In the genomic region with DNA sequence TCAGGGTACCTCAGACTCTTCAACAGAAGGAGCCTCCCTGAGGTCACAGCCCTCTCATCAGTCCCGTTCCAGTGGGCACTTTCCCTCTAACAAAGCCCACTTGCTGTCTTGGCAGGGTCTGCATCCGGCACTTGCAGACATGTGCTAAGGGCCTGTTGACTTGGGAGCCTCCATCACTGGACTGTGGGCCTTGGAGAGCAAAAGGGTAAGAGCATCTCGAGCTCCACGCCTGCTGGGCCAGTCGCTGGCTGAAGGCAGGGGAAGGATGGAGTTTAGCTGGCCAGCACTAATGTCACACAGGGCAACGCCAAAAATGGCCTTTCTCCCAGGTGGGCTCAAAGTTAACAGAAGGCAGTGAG, we compare ENCODE assay signal across 11 cellular contexts. TPM values are rescaled to one million over a fixed set of nuclear protein-coding genes. Genes with fewer than 3 reads are reported as not detected.
A peak's percentile ranks its signal among the peaks of the same experiment; 100 is the strongest.
DNase-seq lines count a peak whose midpoint lies in the region; ATAC-seq and TF ChIP-seq lines count a peak whose summit lies in the region.
"Had no signal": no experiment of that assay in that cellular context is flagged by ENCODE, and none has a peak within 500 bp of the region (broad histone marks: within the 10 kb centered on the region; RNA-seq: fewer than 3 reads in every experiment).

No MANE protein-coding gene starts in this region.

- 78% methylated on average over 6 of the region's 6 CpGs; no CpG with 5 or more reads in 1 of the 2 donors for WGBS in transverse colon (ENCODE audit: low coverage in 1 of 2), 2 donors

- H3K27me3 ChIP-seq in transverse colon, result no peaks in the 10 kb centered on the region
- H3K27me3 ChIP-seq: uterus had no signal

- H3K9me3 Mint-ChIP-seq in activated T-helper 2 cell treated with anti-CD3 and anti-CD28 coated beads, Interferon-gamma antibody, Interleukin-2, Interleukin-4, amounts not matched to agents 10 μg/mL and 5 μg/mL and 100 μg/mL, durations not matched to agents 14 hours and 24 hours and 36 hours, result no peaks in the 10 kb centered on the region
- no peaks in the 10 kb centered on the region for H3K9me3 Mint-ChIP-seq in immature natural killer cell
- H3K9me3 Mint-ChIP-seq in stimulated activated naive B cell treated with anti-CD40 and anti-IgM and Interleukin-4, amounts not matched to agents 10 μg/mL and 1 μg/mL and 100 μg/mL, for 72 hours, result no peaks in the 10 kb centered on the region

- peaks cover 14 to 26% (median 18%) of the 10 kb centered on the region in 4 donors for H3K4me1 ChIP-seq in transverse colon

- intact Hi-C loops in activated T-helper 2 cell treated with anti-CD3 and anti-CD28 coated beads, Interferon-gamma antibody, Interleukin-2, Interleukin-4, amounts not matched to agents 10 μg/mL and 5 μg/mL and 100 μg/mL, durations not matched to agents 14 hours and 24 hours and 36 hours (cut with micrococcal nuclease), result loop anchor here (5.0 kb wide), 2 partner anchors 124 to 171 kb away; a partner anchor contains a TSS
- intact Hi-C loops in transverse colon (cut with DNase I; ENCODE audit: low total_unique reads), result no loop called here

- ATAC-seq in stimulated activated naive B cell treated with anti-CD40 and anti-IgM and Interleukin-4, amounts not matched to agents 10 μg/mL and 1 μg/mL and 100 μg/mL, for 72 hours (replicated peaks), result no peak
- no peak for ATAC-seq in GM18907 (IDR thresholded peaks at IDR 0.05; ENCODE audit: unreplicated experiment)
- ATAC-seq: activated CD8-positive, alpha-beta memory T cell treated with anti-CD3 and anti-CD28 coated beads, Interleukin-2, amount 10 ng/mL, durations not matched to agents 7 days and 5 days had no signal

- H3K36me3 Mint-ChIP-seq in activated T-helper 2 cell treated with anti-CD3 and anti-CD28 coated beads, Interferon-gamma antibody, Interleukin-2, Interleukin-4, amounts not matched to agents 10 μg/mL and 5 μg/mL and 100 μg/mL, durations not matched to agents 14 hours and 24 hours and 36 hours (ENCODE audit: low read depth), result peaks cover 18% of the 10 kb centered on the region
- peaks cover 4 to 9% (median 5%) of the 10 kb centered on the region in 3 donors for H3K36me3 Mint-ChIP-seq in immature natural killer cell
- H3K36me3 Mint-ChIP-seq in stimulated activated naive B cell treated with anti-CD40 and anti-IgM and Interleukin-4, amounts not matched to agents 10 μg/mL and 1 μg/mL and 100 μg/mL, for 72 hours, result peaks cover 8 to 9% of the 10 kb centered on the region in 2 donors

- no peaks in the 10 kb centered on the region for H3K27me3 Mint-ChIP-seq in activated T-helper 2 cell treated with anti-CD3 and anti-CD28 coated beads, Interferon-gamma antibody, Interleukin-2, Interleukin-4, amounts not matched to agents 10 μg/mL and 5 μg/mL and 100 μg/mL, durations not matched to agents 14 hours and 24 hours and 36 hours (ENCODE audit: low read depth)
- peaks cover 4 to 11% (median 6%) of the 10 kb centered on the region in 3 donors for H3K27me3 Mint-ChIP-seq in immature natural killer cell (ENCODE audit: low read depth in 3 of 3)
- no peaks in the 10 kb centered on the region for H3K27me3 Mint-ChIP-seq in stimulated activated naive B cell treated with anti-CD40 and anti-IgM and Interleukin-4, amounts not matched to agents 10 μg/mL and 1 μg/mL and 100 μg/mL, for 72 hours
- H3K27me3 Mint-ChIP-seq: activated CD8-positive, alpha-beta memory T cell treated with anti-CD3 and anti-CD28 coated beads, Interleukin-2, amount 10 ng/mL, durations not matched to agents 7 days and 5 days had no signal

- peaks cover 0 to 6% (median 1%) of the 10 kb centered on the region in 4 donors for H3K36me3 ChIP-seq in transverse colon
- H3K36me3 ChIP-seq: uterus had no signal

- no peaks in the 10 kb centered on the region for H3K9me3 ChIP-seq in transverse colon
- H3K9me3 ChIP-seq: uterus had no signal

- H3K27ac ChIP-seq in transverse colon, result peak overlapping the region in 1 of 4 donors; percentile 97

- peak overlapping the region; percentile 14 for H3K27ac Mint-ChIP-seq in activated T-helper 2 cell treated with anti-CD3 and anti-CD28 coated beads, Interferon-gamma antibody, Interleukin-2, Interleukin-4, amounts not matched to agents 10 μg/mL and 5 μg/mL and 100 μg/mL, durations not matched to agents 14 hours and 24 hours and 36 hours
- H3K27ac Mint-ChIP-seq in immature natural killer cell, result peak overlapping the region; percentile 17 to 82 (median 53)
- peak overlapping the region; percentile 72 for H3K27ac Mint-ChIP-seq in stimulated activated naive B cell treated with anti-CD40 and anti-IgM and Interleukin-4, amounts not matched to agents 10 μg/mL and 1 μg/mL and 100 μg/mL, for 72 hours
- H3K27ac Mint-ChIP-seq: activated CD8-positive, alpha-beta memory T cell treated with anti-CD3 and anti-CD28 coated beads, Interleukin-2, amount 10 ng/mL, durations not matched to agents 7 days and 5 days had no signal

- TF ChIP-seq POLR2A in transverse colon (IDR thresholded peaks at IDR 0.05), result no peak

- H3K4me3 ChIP-seq in transverse colon, result no peak overlapping the region

- in situ Hi-C loops in transverse colon (cut with MboI; ENCODE audit: low pct_ligation_motif_present in 1 of 4, low pct_unique_long_range_greater_than_20kb in 1 of 4, low sequenced_read_pairs in 3 of 4), result loop anchor here in 1 of 4 donors (25.0 kb wide), 1 partner anchor 156 kb away; no protein-coding TSS in a partner anchor

- peak overlapping the region; percentile 9 for H3K4me3 Mint-ChIP-seq in activated T-helper 2 cell treated with anti-CD3 and anti-CD28 coated beads, Interferon-gamma antibody, Interleukin-2, Interleukin-4, amounts not matched to agents 10 μg/mL and 5 μg/mL and 100 μg/mL, durations not matched to agents 14 hours and 24 hours and 36 hours (ENCODE audit: low read depth)
- H3K4me3 Mint-ChIP-seq in immature natural killer cell, result peak overlapping the region; percentile 23 to 79 (median 69)
- peak overlapping the region; percentile 30 to 53 for H3K4me3 Mint-ChIP-seq in stimulated activated naive B cell treated with anti-CD40 and anti-IgM and Interleukin-4, amounts not matched to agents 10 μg/mL and 1 μg/mL and 100 μg/mL, for 72 hours
- H3K4me3 Mint-ChIP-seq: activated CD8-positive, alpha-beta memory T cell treated with anti-CD3 and anti-CD28 coated beads, Interleukin-2, amount 10 ng/mL, durations not matched to agents 7 days and 5 days had no signal

- peak; percentile 62 for DNase-seq in activated effector memory CD4-positive, alpha-beta T cell treated with anti-CD3 and anti-CD28 coated beads, Interleukin-2, amount 50 U/mL, for 16 hours
- no peak for DNase-seq in activated effector memory CD4-positive, alpha-beta T cell treated with Interleukin-2 at 50 U/mL for 16 hours
- no peak for DNase-seq in activated T-helper 2 cell treated with anti-CD3 and anti-CD28 coated beads, Interferon-gamma antibody, Interleukin-2, Interleukin-4, amounts not matched to agents 10 μg/mL and 5 μg/mL and 100 μg/mL, durations not matched to agents 14 hours and 24 hours and 36 hours (ENCODE audit: low spot score)
- no peak for DNase-seq in immature natural killer cell
- DNase-seq in stimulated activated naive B cell treated with anti-CD40 and anti-IgM and Interleukin-4, amounts not matched to agents 10 μg/mL and 1 μg/mL and 100 μg/mL, for 72 hours, result no peak
- DNase-seq in transverse colon, result no peak
- no peak for DNase-seq in stimulated activated CD4-positive, alpha-beta T cell treated with anti-CD3 and anti-CD28 coated beads, Interleukin-4, amount 100 ng/mL, for 1 hour
- DNase-seq: activated CD8-positive, alpha-beta memory T cell treated with anti-CD3 and anti-CD28 coated beads, Interleukin-2, amount 10 ng/mL, durations not matched to agents 7 days and 5 days; DMS79 treated with DMSO at 0.1 percent for 48 hours had no signal

- H3K4me1 Mint-ChIP-seq in activated T-helper 2 cell treated with anti-CD3 and anti-CD28 coated beads, Interferon-gamma antibody, Interleukin-2, Interleukin-4, amounts not matched to agents 10 μg/mL and 5 μg/mL and 100 μg/mL, durations not matched to agents 14 hours and 24 hours and 36 hours (ENCODE audit: low read depth), result peaks cover 29% of the 10 kb centered on the region
- peaks cover 18 to 20% of the 10 kb centered on the region in 2 donors for H3K4me1 Mint-ChIP-seq in immature natural killer cell
- peaks cover 26 to 36% of the 10 kb centered on the region in 2 donors for H3K4me1 Mint-ChIP-seq in stimulated activated naive B cell treated with anti-CD40 and anti-IgM and Interleukin-4, amounts not matched to agents 10 μg/mL and 1 μg/mL and 100 μg/mL, for 72 hours

- no peak for TF ChIP-seq CTCF in transverse colon (IDR thresholded peaks at IDR 0.05)

- no peak for TF ChIP-seq EP300 in transverse colon (IDR thresholded peaks at IDR 0.05; ENCODE audit: low read depth)

RNA-seq across cellular contexts. Expression of a gene that starts 2.2 kb away (rescaled TPM):
- 100.0 and 103 TPM in 2 replicates for total RNA-seq in activated T-helper 2 cell treated with anti-CD3 and anti-CD28 coated beads, Interferon-gamma antibody, Interleukin-2, Interleukin-4, amounts not matched to agents 10 μg/mL and 5 μg/mL and 100 μg/mL, durations not matched to agents 14 hours and 24 hours and 36 hours
- 10 to 100 TPM; 17.3 to 92.9 (median 19.7) TPM for polyA plus RNA-seq in immature natural killer cell
- 10 to 100 TPM; 32.6 to 84.9 (median 60.7) TPM for total RNA-seq in transverse colon

RNA-seq across cellular contexts. Expression of a gene that starts 44.6 kb away (rescaled TPM):
- 1.1 and 1.2 TPM in 2 replicates for total RNA-seq in activated T-helper 2 cell treated with anti-CD3 and anti-CD28 coated beads, Interferon-gamma antibody, Interleukin-2, Interleukin-4, amounts not matched to agents 10 μg/mL and 5 μg/mL and 100 μg/mL, durations not matched to agents 14 hours and 24 hours and 36 hours
- not detected for polyA plus RNA-seq in immature natural killer cell
- 10 to 100 TPM; 15.3 to 86.2 (median 22.2) TPM for total RNA-seq in transverse colon

Comparison
In these comparisons a context has a peak if more than half of its experiments do, and no peak if none do; other contexts are left out.
1. H3K27ac Mint-ChIP-seq: peak in every context shown above with its lines; median percentile 72 in stimulated activated naive B cell treated with anti-CD40 and anti-IgM and Interleukin-4, amounts not matched to agents 10 μg/mL and 1 μg/mL and 100 μg/mL, for 72 hours; 53 in immature natural killer cell; 14 in activated T-helper 2 cell treated with anti-CD3 and anti-CD28 coated beads, Interferon-gamma antibody, Interleukin-2, Interleukin-4, amounts not matched to agents 10 μg/mL and 5 μg/mL and 100 μg/mL, durations not matched to agents 14 hours and 24 hours and 36 hours.
2. H3K4me3 Mint-ChIP-seq: peak in every context shown above with its lines; median percentile 69 in immature natural killer cell; 42 in stimulated activated naive B cell treated with anti-CD40 and anti-IgM and Interleukin-4, amounts not matched to agents 10 μg/mL and 1 μg/mL and 100 μg/mL, for 72 hours; 9 in activated T-helper 2 cell treated with anti-CD3 and anti-CD28 coated beads, Interferon-gamma antibody, Interleukin-2, Interleukin-4, amounts not matched to agents 10 μg/mL and 5 μg/mL and 100 μg/mL, durations not matched to agents 14 hours and 24 hours and 36 hours.